8 cellular contexts compared by ENCODE assay signal in genomic region chr13:40069173-40070044, GRCh38.
DNase-seq lines count a peak whose midpoint lies in the region; ATAC-seq and TF ChIP-seq lines count a peak whose summit lies in the region.

No MANE protein-coding gene starts in this region.

- no peak for TF ChIP-seq POLR2A in adrenal gland (IDR thresholded peaks at IDR 0.05)

- intact Hi-C loops in adrenal gland (cut with DNase I) (loop anchor here (5.0 kb wide), 1 partner anchor 613 kb away; no protein-coding TSS in a partner anchor), right cardiac atrium (cut with DNase I) (loop anchor here (5.0 to 10.0 kb wide), 3 partner anchors 613 to 618 kb away; no protein-coding TSS in a partner anchor), sciatic nerve (cut with DNase I) (no loop called here)

- H3K27ac ChIP-seq in AG04450 (ENCODE audit: low read depth, low read length) (no peak overlapping the region), adrenal gland (no peak overlapping the region), right cardiac atrium (ENCODE audit: low read length) (peak overlapping the region; percentile 24)

- TF ChIP-seq CTCF in AG04450 (IDR thresholded peaks at IDR 0.05; ENCODE audit: low read depth, low read length) (peak; percentile 84), adrenal gland (IDR thresholded peaks at IDR 0.05) (peak; percentile 69 to 93 (median 90))

- H3K4me3 ChIP-seq in AG04450 (ENCODE audit: low read depth, low read length), result no peak overlapping the region
- peak overlapping the region in 1 of 4 donors; percentile 27 for H3K4me3 ChIP-seq in adrenal gland
- no peak overlapping the region for H3K4me3 ChIP-seq in right cardiac atrium (ENCODE audit: low read length)

- 19 to 30% (median 24%) methylated on average over 11 of the region's 11 CpGs for whole genome bisulfite sequencing in adrenal gland, 4 donors
- WGBS in right cardiac atrium, result 24% methylated on average over 11 of the region's 11 CpGs

- ATAC-seq in GM18867 (IDR thresholded peaks at IDR 0.05; ENCODE audit: unreplicated experiment) (peak; percentile 71), right cardiac atrium (peak; percentile 92), sciatic nerve (peak; percentile 95), HG02852 (IDR thresholded peaks at IDR 0.05; ENCODE audit: unreplicated experiment) (no peak)

- H3K27me3 ChIP-seq in AG04450 (ENCODE audit: control insufficient read depth, insufficient read depth, low read length), result no peaks in the 10 kb centered on the region
- no peaks in the 10 kb centered on the region for H3K27me3 ChIP-seq in adrenal gland
- H3K27me3 ChIP-seq in right cardiac atrium (ENCODE audit: control insufficient read depth, insufficient read depth), result no peaks in the 10 kb centered on the region

- H3K4me1 ChIP-seq in adrenal gland (replicated peaks in 1 of 2) (peaks cover 0 to 6% of the 10 kb centered on the region in 2 donors), right cardiac atrium (ENCODE audit: control insufficient read depth, insufficient read depth, low read length) (no peaks in the 10 kb centered on the region)

- H3K36me3 ChIP-seq in adrenal gland (replicated peaks in 1 of 2), result no peaks in the 10 kb centered on the region

- POLR2A ChIA-PET in AG04450 (lab: Yijun Ruan, JAX), result interaction anchor here (0.9 kb wide), 1 partner anchor 613 kb away, joined by 3 read pairs; no protein-coding TSS in a partner anchor

- H3K9me3 ChIP-seq in AG04450 (ENCODE audit: control insufficient read depth, insufficient read depth, low read length) (no peaks in the 10 kb centered on the region), adrenal gland (replicated peaks in 1 of 3) (no peaks in the 10 kb centered on the region), right cardiac atrium (ENCODE audit: control insufficient read depth, low read length) (no peaks in the 10 kb centered on the region)

- CTCF ChIA-PET in AG04450 (lab: Charles Lee), result interaction anchor here (0.6 to 4.6 kb wide), 25 partner anchors 9 to 711 kb away, joined by 3 to 138 read pairs (median 4); no protein-coding TSS in a partner anchor

- DNase-seq in AG04450 (ENCODE audit: low read depth, low spot score) (peak; percentile 23), KG1 (lab: John Stamatoyannopoulos, UW) (peak; percentile 52), SW480 (ENCODE audit: low spot score) (peak; percentile 68), adrenal gland (peak; percentile 61 to 93 (median 80)), right cardiac atrium (peak; percentile 77 to 91 (median 87)), sciatic nerve (ENCODE audit: low spot score) (peak; percentile 90)

Comparison
In these comparisons a context has a peak if more than half of its experiments do, and no peak if none do; other contexts are left out.
1. DNase-seq: peak in every context shown above with its lines; median percentile 90 in sciatic nerve; 87 in right cardiac atrium; 80 in adrenal gland; 68 in SW480; 52 in KG1; 23 in AG04450.